Comparison of ENCODE assay signal across 17 cellular contexts in genomic region chr9:124849801-124850200, GRCh38. TPM values are rescaled to one million over a fixed set of nuclear protein-coding genes. Genes with fewer than 3 reads are reported as not detected.
A peak's percentile ranks its signal among the peaks of the same experiment; 100 is the strongest.
DNase-seq lines count a peak whose midpoint lies in the region; ATAC-seq, FAIRE-seq and TF ChIP-seq lines count a peak whose summit lies in the region.
"Had no signal": no experiment of that assay in that cellular context is flagged by ENCODE, and none has a peak within 500 bp of the region (broad histone marks: within the 10 kb centered on the region; RNA-seq: fewer than 3 reads in every experiment).

No MANE protein-coding gene starts in this region.

- no peak overlapping the region for H3K4me3 ChIP-seq in Karpas-422 (ENCODE audit: low read length)
- H3K4me3 ChIP-seq in astrocyte (ENCODE audit: insufficient read depth, low read depth, low read length): no peak overlapping the region
- H3K4me3 ChIP-seq: colonic mucosa, PC-9, right atrium auricular region had no signal

- no peaks in the 10 kb centered on the region for H3K27me3 Mint-ChIP-seq in astrocyte (ENCODE audit: low read depth, unreplicated experiment)

- no peaks in the 10 kb centered on the region for H3K27me3 ChIP-seq in Karpas-422 (ENCODE audit: low read length)
- no peaks in the 10 kb centered on the region for H3K27me3 ChIP-seq in astrocyte (ENCODE audit: insufficient read depth, low read length)
- H3K27me3 ChIP-seq: colonic mucosa, right atrium auricular region had no signal

- DNase-seq in Karpas-422: peak; percentile 27
- DNase-seq in astrocyte (ENCODE audit: low read depth): peak; percentile 78
- peak; percentile 99 for DNase-seq in foreskin melanocyte
- peak; percentile 85 for DNase-seq in sciatic nerve (ENCODE audit: low spot score)
- DNase-seq in DMS79 treated with DMSO at 0.1 percent for 48 hours (lab: John Stamatoyannopoulos, UW): no peak
- DNase-seq: activated CD4-positive, alpha-beta T cell treated with anti-CD3 and anti-CD28 coated beads for 1 hour; colonic mucosa; erythroblast; NCI-H1417; NCI-H446 treated with DMSO at 0.1 percent for 48 hours; PC-9; stimulated activated naive B cell treated with anti-CD40 and anti-IgM and Interleukin-4, amounts not matched to agents 10 μg/mL and 1 μg/mL and 100 μg/mL, for 72 hours; T-helper 2 cell had no signal

- peak; percentile 17 for ATAC-seq in sciatic nerve
- no peak for ATAC-seq in HG03095 (IDR thresholded peaks at IDR 0.05; ENCODE audit: unreplicated experiment)
- ATAC-seq in HG03175 (IDR thresholded peaks at IDR 0.05; ENCODE audit: unreplicated experiment): no peak
- ATAC-seq: stimulated activated naive B cell treated with anti-CD40 and anti-IgM and Interleukin-4, amounts not matched to agents 10 μg/mL and 1 μg/mL and 100 μg/mL, for 72 hours had no signal

- no peak for TF ChIP-seq CTCF in astrocyte (IDR thresholded peaks at IDR 0.05; ENCODE audit: insufficient read depth, low read depth, low read length)

- H3K36me3 Mint-ChIP-seq in astrocyte (ENCODE audit: low read depth, unreplicated experiment): no peaks in the 10 kb centered on the region
- H3K36me3 Mint-ChIP-seq: activated naive CD4-positive, alpha-beta T cell treated with anti-CD3 and anti-CD28 coated beads, Interleukin-2, amount 50 U/mL, for 24 hours; stimulated activated naive B cell treated with anti-CD40 and anti-IgM and Interleukin-4, amounts not matched to agents 10 μg/mL and 1 μg/mL and 100 μg/mL, for 72 hours had no signal

- peaks cover 13% of the 10 kb centered on the region for H3K4me1 Mint-ChIP-seq in astrocyte (ENCODE audit: low read depth, unreplicated experiment)

- no peak overlapping the region for H3K27ac ChIP-seq in Karpas-422 (ENCODE audit: low read length)
- no peak overlapping the region for H3K27ac ChIP-seq in astrocyte (ENCODE audit: low read depth, low read length)
- H3K27ac ChIP-seq: colonic mucosa, PC-9, right atrium auricular region had no signal

- no peak overlapping the region for H2AFZ ChIP-seq in Karpas-422 (ENCODE audit: low read length)
- H2AFZ ChIP-seq in astrocyte (ENCODE audit: low read depth, low read length): no peak overlapping the region
- H2AFZ ChIP-seq: PC-9 had no signal

- no peaks in the 10 kb centered on the region for H4K20me1 ChIP-seq in Karpas-422 (ENCODE audit: insufficient read depth, low read depth, low read length)
- no peaks in the 10 kb centered on the region for H4K20me1 ChIP-seq in astrocyte (ENCODE audit: insufficient read depth, low read length)

- peak overlapping the region; percentile 86 for H3K27ac Mint-ChIP-seq in astrocyte (ENCODE audit: unreplicated experiment)
- H3K27ac Mint-ChIP-seq: activated naive CD4-positive, alpha-beta T cell treated with anti-CD3 and anti-CD28 coated beads, Interleukin-2, amount 50 U/mL, for 24 hours; stimulated activated naive B cell treated with anti-CD40 and anti-IgM and Interleukin-4, amounts not matched to agents 10 μg/mL and 1 μg/mL and 100 μg/mL, for 72 hours had no signal

- H3K9me3 Mint-ChIP-seq in astrocyte (ENCODE audit: unreplicated experiment): no peaks in the 10 kb centered on the region
- H3K9me3 Mint-ChIP-seq: activated naive CD4-positive, alpha-beta T cell treated with anti-CD3 and anti-CD28 coated beads, Interleukin-2, amount 50 U/mL, for 24 hours; stimulated activated naive B cell treated with anti-CD40 and anti-IgM and Interleukin-4, amounts not matched to agents 10 μg/mL and 1 μg/mL and 100 μg/mL, for 72 hours had no signal

- H3K4me2 ChIP-seq in Karpas-422 (ENCODE audit: low read depth, low read length, poor library complexity, severe bottlenecking) (no peak overlapping the region), astrocyte (ENCODE audit: low read length) (no peak overlapping the region)
- H3K4me2 ChIP-seq: PC-9 had no signal

- H3K9me3 ChIP-seq in Karpas-422 (ENCODE audit: low read length): no peaks in the 10 kb centered on the region
- H3K9me3 ChIP-seq in astrocyte (ENCODE audit: insufficient read depth, low read depth, low read length): no peaks in the 10 kb centered on the region
- H3K9me3 ChIP-seq: colonic mucosa, right atrium auricular region had no signal

- intact Hi-C loops in sciatic nerve (cut with DNase I): no loop called here

- H3K9me2 ChIP-seq in Karpas-422 (replicated peaks; ENCODE audit: insufficient read depth, low read length): no peaks in the 10 kb centered on the region

- H3K4me1 ChIP-seq in Karpas-422 (ENCODE audit: low read length): peaks cover 9% of the 10 kb centered on the region
- peaks cover 13% of the 10 kb centered on the region for H3K4me1 ChIP-seq in astrocyte (ENCODE audit: insufficient read depth, low read length)
- H3K4me1 ChIP-seq: colonic mucosa had no signal

- H3K36me3 ChIP-seq in Karpas-422 (ENCODE audit: insufficient read depth, low read length): no peaks in the 10 kb centered on the region
- H3K36me3 ChIP-seq in astrocyte (ENCODE audit: insufficient read depth, low read length): no peaks in the 10 kb centered on the region
- H3K36me3 ChIP-seq: colonic mucosa, right atrium auricular region had no signal

- FAIRE-seq in astrocyte (lab: Jason Lieb, UNC): no peak

- H3K79me2 ChIP-seq in Karpas-422 (ENCODE audit: low read length) (no peaks in the 10 kb centered on the region), astrocyte (ENCODE audit: insufficient read depth, low read length) (no peaks in the 10 kb centered on the region)

- H3K9ac ChIP-seq in Karpas-422 (ENCODE audit: low read length) (no peak overlapping the region), astrocyte (ENCODE audit: low read length) (no peak overlapping the region)

- peak overlapping the region; percentile 57 for H3K4me3 Mint-ChIP-seq in astrocyte (ENCODE audit: unreplicated experiment)
- H3K4me3 Mint-ChIP-seq: activated naive CD4-positive, alpha-beta T cell treated with anti-CD3 and anti-CD28 coated beads, Interleukin-2, amount 50 U/mL, for 24 hours; stimulated activated naive B cell treated with anti-CD40 and anti-IgM and Interleukin-4, amounts not matched to agents 10 μg/mL and 1 μg/mL and 100 μg/mL, for 72 hours had no signal

RNA-seq across cellular contexts. Expression of gene WDR38, which starts 3.5 kb away (rescaled TPM):
- total RNA-seq in Karpas-422 (2014; rRNA removed; shearing (Covaris generic); ENCODE audit: low replicate concordance): not detected in 2 replicates
- total RNA-seq in astrocyte (not detected in 2 replicates), sciatic nerve (not detected)
- total RNA-seq: colonic mucosa, PC-9, right atrium auricular region had no signal

RNA-seq across cellular contexts. Expression of gene RPL35, which starts 12.0 kb away (rescaled TPM):
- 3,451 and 4,363 TPM in 2 replicates for total RNA-seq in Karpas-422 (2014; rRNA removed; shearing (Covaris generic); ENCODE audit: low replicate concordance)
- total RNA-seq in astrocyte (1,209 and 1,259 TPM in 2 replicates), sciatic nerve (855 TPM)

RNA-seq across cellular contexts. Expression of gene ARPC5L, which starts 12.1 kb away (rescaled TPM):
- total RNA-seq in Karpas-422 (2014; rRNA removed; shearing (Covaris generic); ENCODE audit: low replicate concordance): 56.8 and 124 TPM in 2 replicates
- 56.0 and 57.0 TPM in 2 replicates for total RNA-seq in astrocyte
- 21.7 TPM for total RNA-seq in sciatic nerve
